ENCODE assay signal across 13 cellular contexts in the genomic region with DNA sequence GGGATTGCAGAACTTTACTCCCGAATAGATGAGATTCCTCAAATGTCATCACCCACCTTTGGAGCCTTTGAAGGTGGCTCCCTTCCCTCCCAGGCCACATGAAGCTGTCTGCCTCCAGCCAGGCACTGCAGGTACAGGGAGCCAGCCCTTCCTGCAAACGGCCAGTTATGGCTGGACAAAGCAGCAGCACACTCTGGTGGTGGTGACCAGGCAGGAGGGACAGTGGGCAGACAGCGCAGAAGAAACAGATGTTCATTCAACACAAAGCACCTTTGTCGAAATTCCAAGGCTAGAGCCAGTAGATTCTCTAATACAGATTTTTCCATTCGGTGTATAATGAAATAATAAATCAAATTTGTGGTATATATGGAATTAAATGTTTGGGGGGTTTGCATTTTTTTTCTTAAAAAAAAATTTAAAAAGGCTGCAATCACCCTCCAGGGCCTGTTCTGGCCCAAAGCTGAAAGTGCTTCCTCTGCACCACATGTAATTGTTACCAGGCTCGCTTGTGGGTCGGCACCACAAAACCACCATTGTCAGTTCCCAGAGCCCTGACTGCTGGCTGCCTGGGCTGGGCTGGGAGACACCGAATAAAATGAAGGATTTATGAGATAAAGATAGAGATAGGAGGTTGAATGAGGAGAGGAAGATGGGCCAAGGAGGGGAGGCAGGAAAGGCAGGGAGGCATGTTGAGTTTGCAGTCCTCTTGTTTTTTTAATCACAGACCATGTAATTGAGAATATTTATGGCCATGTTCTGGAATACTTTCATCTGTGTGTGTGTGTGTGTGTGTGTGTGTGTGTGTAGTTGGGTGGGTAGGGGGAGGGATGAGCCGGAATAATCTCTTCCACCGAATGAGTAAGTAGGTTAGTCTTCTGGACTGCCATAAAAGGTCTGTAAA. TPM values are rescaled to one million over a fixed set of nuclear protein-coding genes. Genes with fewer than 3 reads are reported as not detected.
A peak's percentile ranks its signal among the peaks of the same experiment; 100 is the strongest.
DNase-seq lines count a peak whose midpoint lies in the region; ATAC-seq, FAIRE-seq and TF ChIP-seq lines count a peak whose summit lies in the region.
"Had no signal": no experiment of that assay in that cellular context is flagged by ENCODE, and none has a peak within 500 bp of the region (broad histone marks: within the 10 kb centered on the region; RNA-seq: fewer than 3 reads in every experiment).

No MANE protein-coding gene starts in this region.

- FAIRE-seq in small intestine (lab: Jason Lieb, UNC) (no peak), GM12892 (lab: Jason Lieb, UNC) (no peak)

- H3K36me3 ChIP-seq in small intestine (ENCODE audit: control insufficient read depth in 2 of 2, insufficient read depth in 2 of 2, low read length in 2 of 2), result no peaks in the 10 kb centered on the region
- H3K36me3 ChIP-seq: prostate gland had no signal

- TF ChIP-seq CTCF in GM10248 (IDR thresholded peaks at IDR 0.05; ENCODE audit: control extremely low read depth, extremely low read depth, low read depth, missing control alignments) (peak; percentile 8), VCaP (conservative IDR thresholded peaks at IDR 0.05) (peak; percentile 65)

- H3K9me3 ChIP-seq in small intestine (ENCODE audit: control insufficient read depth, low read depth), result no peaks in the 10 kb centered on the region
- H3K9me3 ChIP-seq: prostate gland had no signal

- H3K27ac ChIP-seq in VCaP (no peak overlapping the region), small intestine (ENCODE audit: low read depth in 1 of 2, low read length in 1 of 2) (peak overlapping the region in 1 of 2 donors; percentile 5)

- intact Hi-C loops in posterior cingulate gyrus (cut with DNase I), result no loop called here

- no peaks in the 10 kb centered on the region for H3K27me3 ChIP-seq in small intestine (ENCODE audit: control insufficient read depth in 2 of 2, insufficient read depth in 2 of 2, low read length in 2 of 2)

- peaks cover 2% of the 10 kb centered on the region in 2 donors for H3K4me1 ChIP-seq in small intestine (ENCODE audit: control insufficient read depth in 2 of 2, insufficient read depth in 1 of 2, low read depth in 1 of 2, low read length in 1 of 2)
- H3K4me1 ChIP-seq: prostate gland had no signal

- CTCF ChIA-PET in GM10248 (lab: Yijun Ruan, JAX), result interaction anchor here (1.1 to 2.6 kb wide), 4 partner anchors 10 to 251 kb away, joined by 3 to 11 read pairs (median 4); no protein-coding TSS in a partner anchor

- DNase-seq in GM10248 (ENCODE audit: extremely low spot score) (no peak), hippocampal formation (lab: John Stamatoyannopoulos, UW) (peak; percentile 56 to 66), posterior cingulate gyrus (peak in 6 of 10 donors; percentile 37 to 92 (median 62)), small intestine (no peak), GM12892 (ENCODE audit: insufficient read length) (no peak)
- DNase-seq: activated naive CD4-positive, alpha-beta T cell treated with anti-CD3 and anti-CD28 coated beads for 36 hours; DND-41; NCI-H2029 treated with DMSO at 0.1 percent for 48 hours; stimulated activated naive CD8-positive, alpha-beta T cell treated with anti-CD3 and anti-CD28 coated beads, Interleukin-15, Interleukin-2, amounts not matched to agents 100 U/mL and 50 U/mL, for 24 hours had no signal

- POLR2A ChIA-PET in GM10248 (lab: Yijun Ruan, JAX), result no interaction called here

- no peak overlapping the region for H3K4me3 ChIP-seq in small intestine (ENCODE audit: low read depth in 1 of 2, low read length in 2 of 2)
- H3K4me3 ChIP-seq: prostate gland had no signal

- WGBS in small intestine, 3 donors, result 71 to 75% (median 71%) methylated on average over 10 of the region's 10 CpGs

- TF ChIP-seq POLR2A in GM12892 (IDR thresholded peaks at IDR 0.05; ENCODE audit: low read depth, low read length), result no peak

- no peak for ATAC-seq in HG03280 (IDR thresholded peaks at IDR 0.05; ENCODE audit: unreplicated experiment)
- ATAC-seq in HG03442 (IDR thresholded peaks at IDR 0.05; ENCODE audit: unreplicated experiment), result no peak
- ATAC-seq: stimulated activated naive CD8-positive, alpha-beta T cell treated with anti-CD3 and anti-CD28 coated beads, Interleukin-15, Interleukin-2, amounts not matched to agents 100 U/mL and 50 U/mL, for 24 hours had no signal

RNA-seq across cellular contexts. Expression of gene NRP2, which starts 14.5 kb away (rescaled TPM):
- polyA plus RNA-seq in small intestine, result 1 to 10 TPM in 1 of 3 donors, under 1 TPM in 2; 0.81 to 9.0 (median 0.89) TPM
- 1.1 TPM for polyA plus RNA-seq in GM12892 (2012; ENCODE audit: missing spikeins)

Comparison
In these comparisons a context has a peak if more than half of its experiments do, and no peak if none do; other contexts are left out.
1. DNase-seq: peak in hippocampal formation (2 of 2) and posterior cingulate gyrus (6 of 10); none in GM10248 (single experiment), small intestine (single experiment) and GM12892 (single experiment).